In genomic region chr4:4666187-4666586, GRCh38 we compare ENCODE assay signal across 2 cellular contexts.
TF ChIP-seq lines count a peak whose summit lies in the region.

No MANE protein-coding gene starts in this region.

TF ChIP-seq in SK-N-SH treated with all-trans-retinoic acid at 6 μM for 48 hours, 23 proteins besides CTCF, POLR2A, EP300 and RAD21 (continued from another document):
- TF ChIP-seq, protein P1, sequence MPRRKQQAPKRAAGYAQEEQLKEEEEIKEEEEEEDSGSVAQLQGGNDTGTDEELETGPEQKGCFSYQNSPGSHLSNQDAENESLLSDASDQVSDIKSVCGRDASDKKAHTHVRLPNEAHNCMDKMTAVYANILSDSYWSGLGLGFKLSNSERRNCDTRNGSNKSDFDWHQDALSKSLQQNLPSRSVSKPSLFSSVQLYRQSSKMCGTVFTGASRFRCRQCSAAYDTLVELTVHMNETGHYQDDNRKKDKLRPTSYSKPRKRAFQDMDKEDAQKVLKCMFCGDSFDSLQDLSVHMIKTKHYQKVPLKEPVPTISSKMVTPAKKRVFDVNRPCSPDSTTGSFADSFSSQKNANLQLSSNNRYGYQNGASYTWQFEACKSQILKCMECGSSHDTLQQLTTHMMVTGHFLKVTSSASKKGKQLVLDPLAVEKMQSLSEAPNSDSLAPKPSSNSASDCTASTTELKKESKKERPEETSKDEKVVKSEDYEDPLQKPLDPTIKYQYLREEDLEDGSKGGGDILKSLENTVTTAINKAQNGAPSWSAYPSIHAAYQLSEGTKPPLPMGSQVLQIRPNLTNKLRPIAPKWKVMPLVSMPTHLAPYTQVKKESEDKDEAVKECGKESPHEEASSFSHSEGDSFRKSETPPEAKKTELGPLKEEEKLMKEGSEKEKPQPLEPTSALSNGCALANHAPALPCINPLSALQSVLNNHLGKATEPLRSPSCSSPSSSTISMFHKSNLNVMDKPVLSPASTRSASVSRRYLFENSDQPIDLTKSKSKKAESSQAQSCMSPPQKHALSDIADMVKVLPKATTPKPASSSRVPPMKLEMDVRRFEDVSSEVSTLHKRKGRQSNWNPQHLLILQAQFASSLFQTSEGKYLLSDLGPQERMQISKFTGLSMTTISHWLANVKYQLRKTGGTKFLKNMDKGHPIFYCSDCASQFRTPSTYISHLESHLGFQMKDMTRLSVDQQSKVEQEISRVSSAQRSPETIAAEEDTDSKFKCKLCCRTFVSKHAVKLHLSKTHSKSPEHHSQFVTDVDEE (CRISPR knock-in tag; IDR thresholded peaks at IDR 0.05) = no peak
- TF ChIP-seq ZFP30 (CRISPR knock-in tag; IDR thresholded peaks at IDR 0.05) (no peak), ZNF8 (CRISPR knock-in tag; IDR thresholded peaks at IDR 0.05) (no peak), ZNF565 (CRISPR knock-in tag; conservative IDR thresholded peaks at IDR 0.05; ENCODE audit: low read depth) (no peak), CSDC2 (CRISPR knock-in tag; IDR thresholded peaks at IDR 0.05) (no peak), PATZ1 (CRISPR knock-in tag; IDR thresholded peaks at IDR 0.05; ENCODE audit: borderline replicate concordance) (no peak), TCF4 (CRISPR knock-in tag; IDR thresholded peaks at IDR 0.05; ENCODE audit: borderline replicate concordance) (no peak), ESRRG (CRISPR knock-in tag; IDR thresholded peaks at IDR 0.05) (no peak), BACH2 (CRISPR knock-in tag; IDR thresholded peaks at IDR 0.05; ENCODE audit: borderline replicate concordance) (no peak)
- TF ChIP-seq, protein P2, sequence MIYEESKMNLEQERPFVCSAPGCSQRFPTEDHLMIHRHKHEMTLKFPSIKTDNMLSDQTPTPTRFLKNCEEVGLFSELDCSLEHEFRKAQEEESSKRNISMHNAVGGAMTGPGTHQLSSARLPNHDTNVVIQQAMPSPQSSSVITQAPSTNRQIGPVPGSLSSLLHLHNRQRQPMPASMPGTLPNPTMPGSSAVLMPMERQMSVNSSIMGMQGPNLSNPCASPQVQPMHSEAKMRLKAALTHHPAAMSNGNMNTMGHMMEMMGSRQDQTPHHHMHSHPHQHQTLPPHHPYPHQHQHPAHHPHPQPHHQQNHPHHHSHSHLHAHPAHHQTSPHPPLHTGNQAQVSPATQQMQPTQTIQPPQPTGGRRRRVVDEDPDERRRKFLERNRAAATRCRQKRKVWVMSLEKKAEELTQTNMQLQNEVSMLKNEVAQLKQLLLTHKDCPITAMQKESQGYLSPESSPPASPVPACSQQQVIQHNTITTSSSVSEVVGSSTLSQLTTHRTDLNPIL (CRISPR knock-in tag; IDR thresholded peaks at IDR 0.05; ENCODE audit: low read depth) = no peak

TF ChIP-seq in SK-N-SH, 30 proteins besides CTCF, POLR2A, EP300 and RAD21 (continued from another document):
- no peak for TF ChIP-seq USF1 (IDR thresholded peaks at IDR 0.05; ENCODE audit: borderline replicate concordance, low read depth)
- TF ChIP-seq, protein P3, sequence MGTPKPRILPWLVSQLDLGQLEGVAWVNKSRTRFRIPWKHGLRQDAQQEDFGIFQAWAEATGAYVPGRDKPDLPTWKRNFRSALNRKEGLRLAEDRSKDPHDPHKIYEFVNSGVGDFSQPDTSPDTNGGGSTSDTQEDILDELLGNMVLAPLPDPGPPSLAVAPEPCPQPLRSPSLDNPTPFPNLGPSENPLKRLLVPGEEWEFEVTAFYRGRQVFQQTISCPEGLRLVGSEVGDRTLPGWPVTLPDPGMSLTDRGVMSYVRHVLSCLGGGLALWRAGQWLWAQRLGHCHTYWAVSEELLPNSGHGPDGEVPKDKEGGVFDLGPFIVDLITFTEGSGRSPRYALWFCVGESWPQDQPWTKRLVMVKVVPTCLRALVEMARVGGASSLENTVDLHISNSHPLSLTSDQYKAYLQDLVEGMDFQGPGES (IDR thresholded peaks at IDR 0.05; ENCODE audit: low read depth, low read length) = no peak
